9 cellular contexts compared by ENCODE assay signal in genomic region chr16:28977703-28978641, GRCh38. TPM values are rescaled to one million over a fixed set of nuclear protein-coding genes. Genes with fewer than 3 reads are reported as not detected.
DNase-seq lines count a peak whose midpoint lies in the region; ATAC-seq and TF ChIP-seq lines count a peak whose summit lies in the region.
"Had no signal": no experiment of that assay in that cellular context is flagged by ENCODE, and none has a peak within 500 bp of the region (broad histone marks: within the 10 kb centered on the region; RNA-seq: fewer than 3 reads in every experiment).

No MANE protein-coding gene starts in this region.

- no peak for ATAC-seq in activated CD8-positive, alpha-beta T cell treated with anti-CD3 and anti-CD28 coated beads for 36 hours
- peak in 1 of 4 donors; percentile 5 for ATAC-seq in right lobe of liver
- no peak for ATAC-seq in HG02623 (IDR thresholded peaks at IDR 0.05; ENCODE audit: unreplicated experiment)
- ATAC-seq in activated CD4-positive, CD25-positive, alpha-beta regulatory T cell treated with anti-CD3 and anti-CD28 coated beads, Interleukin-2, amount 50 U/mL, for 24 hours, result no peak

- H2BK12ac ChIP-seq in H9 (ENCODE audit: insufficient read length, low read depth, low read length), result no peak overlapping the region

- no peak overlapping the region for H2AFZ ChIP-seq in H9 (ENCODE audit: low read length)

- H3K27me3 ChIP-seq in CD4-positive, alpha-beta memory T cell (ENCODE audit: insufficient read depth, low read length), result no peaks in the 10 kb centered on the region
- H3K27me3 ChIP-seq in H9 (ENCODE audit: insufficient read depth, low read length), result no peaks in the 10 kb centered on the region
- no peaks in the 10 kb centered on the region for H3K27me3 ChIP-seq in right lobe of liver
- H3K27me3 ChIP-seq in sigmoid colon, result no peaks in the 10 kb centered on the region

- peak overlapping the region; percentile 28 to 79 (median 70) for H3K27ac Mint-ChIP-seq in CD4-positive, alpha-beta memory T cell
- H3K27ac Mint-ChIP-seq in H9, result no peak overlapping the region; a peak in 2 of 7 replicates
- H3K27ac Mint-ChIP-seq in activated CD8-positive, alpha-beta T cell treated with anti-CD3 and anti-CD28 coated beads for 36 hours, result peak overlapping the region; percentile 63

- TF ChIP-seq CTCF in H9 (conservative IDR thresholded peaks at IDR 0.05) (peak; percentile 81), right lobe of liver (IDR thresholded peaks at IDR 0.05) (peak in 3 of 4 donors; percentile 36 to 58 (median 53)), sigmoid colon (IDR thresholded peaks at IDR 0.05) (peak in 1 of 4 experiments; percentile 11)
- peak; percentile 65 for TF ChIP-seq CTCF in activated CD8-positive, alpha-beta T cell treated with anti-CD3 and anti-CD28 coated beads for 36 hours (IDR thresholded peaks at IDR 0.05)

- H4K8ac ChIP-seq in H9 (replicated peaks; ENCODE audit: insufficient read length, low read depth, low read length), result no peak overlapping the region

- H3K4me1 Mint-ChIP-seq in CD4-positive, alpha-beta memory T cell, result peaks cover 29 to 50% (median 40%) of the 10 kb centered on the region in 4 donors
- H3K4me1 Mint-ChIP-seq in H9, result peaks cover 6 to 9% of the 10 kb centered on the region in 2 experiments
- peaks cover 32% of the 10 kb centered on the region for H3K4me1 Mint-ChIP-seq in activated CD8-positive, alpha-beta T cell treated with anti-CD3 and anti-CD28 coated beads for 36 hours (ENCODE audit: low read depth)

- no peak overlapping the region for H4K5ac ChIP-seq in H9 (ENCODE audit: insufficient read length, low read depth, low read length)

- H3K4me1 ChIP-seq in CD4-positive, alpha-beta memory T cell (ENCODE audit: insufficient read depth, low read length), result peaks cover 33% of the 10 kb centered on the region
- H3K4me1 ChIP-seq in H9 (ENCODE audit: insufficient read depth, low read length) (no peaks in the 10 kb centered on the region), right lobe of liver (peaks cover 0 to 13% (median 3%) of the 10 kb centered on the region in 4 donors), sigmoid colon (peaks cover 0 to 25% (median 16%) of the 10 kb centered on the region in 4 donors)

- no peak overlapping the region for H3K4me2 ChIP-seq in H9 (ENCODE audit: insufficient read depth, insufficient read length, low read length)

- H2BK5ac ChIP-seq in H9 (ENCODE audit: insufficient read length, low read length), result no peak overlapping the region

- WGBS in H9 (ENCODE audit: extremely low coverage, insufficient read length, low lambda C conversion rate), result no CpG with 5 or more reads among the region's 11 CpGs
- 86% methylated on average over 8 of the region's 11 CpGs for WGBS in right lobe of liver (ENCODE audit: insufficient coverage, low coverage, low lambda C conversion rate, missing lambda C conversion rate)
- 72 to 86% methylated on average over 11 of the region's 11 CpGs for WGBS in sigmoid colon, 2 donors

- no peaks in the 10 kb centered on the region for H3K79me2 ChIP-seq in H9 (ENCODE audit: insufficient read depth, low read length)

- H3K9me3 Mint-ChIP-seq in CD4-positive, alpha-beta memory T cell, result peaks cover 0 to 2% (median 0%) of the 10 kb centered on the region in 8 donors
- peaks cover 4 to 6% of the 10 kb centered on the region in 2 experiments; a peak in 3 of 5 replicates for H3K9me3 Mint-ChIP-seq in H9
- peaks cover 5% of the 10 kb centered on the region for H3K9me3 Mint-ChIP-seq in activated CD8-positive, alpha-beta T cell treated with anti-CD3 and anti-CD28 coated beads for 36 hours

- no peak overlapping the region for H3K27ac ChIP-seq in CD4-positive, alpha-beta memory T cell (ENCODE audit: low read depth, low read length)
- H3K27ac ChIP-seq in H9 (ENCODE audit: insufficient read length, low read depth, low read length) (no peak overlapping the region), right lobe of liver (no peak overlapping the region), sigmoid colon (no peak overlapping the region)

- no peak overlapping the region for H3K18ac ChIP-seq in H9 (ENCODE audit: insufficient read length, low read depth, low read length)

- H3K9me3 ChIP-seq in CD4-positive, alpha-beta memory T cell (ENCODE audit: control insufficient read depth in 1 of 2, low read length in 2 of 2), result no peaks in the 10 kb centered on the region
- H3K9me3 ChIP-seq in H9 (ENCODE audit: control insufficient read depth, low read depth, low read length), result no peaks in the 10 kb centered on the region
- no peaks in the 10 kb centered on the region for H3K9me3 ChIP-seq in right lobe of liver
- H3K9me3 ChIP-seq in sigmoid colon, result no peaks in the 10 kb centered on the region

- no peak overlapping the region for H3T11ph ChIP-seq in H9 (ENCODE audit: low read length)

- no peak overlapping the region for H3K23ac ChIP-seq in H9 (ENCODE audit: insufficient read length, low read depth, low read length)

- H3K79me1 ChIP-seq in H9 (ENCODE audit: insufficient read depth, low read depth, low read length, poor library complexity, severe bottlenecking), result no peaks in the 10 kb centered on the region

- H3K14ac ChIP-seq in H9 (ENCODE audit: insufficient read depth, low read length), result no peak overlapping the region; the same call in 1 of the 2 replicates

- no peak overlapping the region; the same call in 1 of the 2 replicates for H2BK15ac ChIP-seq in H9 (ENCODE audit: low read depth, low read length)

- H2BK20ac ChIP-seq in H9 (ENCODE audit: low read depth, low read length, poor library complexity, severe bottlenecking), result no peak overlapping the region

- peaks cover 32 to 40% of the 10 kb centered on the region in 2 donors for H3K36me3 Mint-ChIP-seq in CD4-positive, alpha-beta memory T cell
- peaks cover 19 to 32% (median 30%) of the 10 kb centered on the region in 3 experiments for H3K36me3 Mint-ChIP-seq in H9 (ENCODE audit: insufficient read depth in 1 of 3, low read depth in 3 of 3)
- H3K36me3 Mint-ChIP-seq in activated CD8-positive, alpha-beta T cell treated with anti-CD3 and anti-CD28 coated beads for 36 hours (ENCODE audit: low read depth), result peaks cover 26% of the 10 kb centered on the region

- no peak for TF ChIP-seq POLR2A in right lobe of liver (IDR thresholded peaks at IDR 0.05)
- no peak for TF ChIP-seq POLR2A in sigmoid colon (IDR thresholded peaks at IDR 0.05)

- H3K23me2 ChIP-seq in H9 (ENCODE audit: insufficient read length, low read depth, low read length, poor library complexity, severe bottlenecking), result peaks cover 5% of the 10 kb centered on the region

- no peak overlapping the region for H4K91ac ChIP-seq in H9 (ENCODE audit: insufficient read length, low read depth, low read length)

- H3K27me3 Mint-ChIP-seq in CD4-positive, alpha-beta memory T cell, result no peaks in the 10 kb centered on the region
- no peaks in the 10 kb centered on the region for H3K27me3 Mint-ChIP-seq in H9 (ENCODE audit: low read depth)
- no peaks in the 10 kb centered on the region for H3K27me3 Mint-ChIP-seq in activated CD8-positive, alpha-beta T cell treated with anti-CD3 and anti-CD28 coated beads for 36 hours

- CTCF ChIA-PET in CD4-positive, alpha-beta memory T cell (lab: Charles Lee; ENCODE audit: partially characterized antibody), result interaction anchor here (0.8 to 4.3 kb wide), 20 partner anchors 10 to 52 kb away, joined by 3 to 41 read pairs (median 7); no protein-coding TSS in a partner anchor
- CTCF ChIA-PET in activated CD8-positive, alpha-beta T cell treated with anti-CD3 and anti-CD28 coated beads for 36 hours (lab: Charles Lee), result interaction anchor here (0.9 to 1.6 kb wide), 8 partner anchors 8 to 42 kb away, joined by 3 to 11 read pairs (median 4); no protein-coding TSS in a partner anchor

- no peak for TF ChIP-seq EP300 in sigmoid colon (IDR thresholded peaks at IDR 0.05)

- H3K36me3 ChIP-seq in CD4-positive, alpha-beta memory T cell (ENCODE audit: insufficient read depth, low read length), result peaks cover 27% of the 10 kb centered on the region
- H3K36me3 ChIP-seq in right lobe of liver (peaks cover 0 to 24% (median 5%) of the 10 kb centered on the region in 4 donors), sigmoid colon (peaks cover 0 to 53% (median 38%) of the 10 kb centered on the region in 4 donors)

- intact Hi-C loops in CD4-positive, alpha-beta memory T cell (cut with micrococcal nuclease), result no loop called here
- intact Hi-C loops in activated CD8-positive, alpha-beta T cell treated with anti-CD3 and anti-CD28 coated beads for 36 hours (cut with micrococcal nuclease), result no loop called here
- intact Hi-C loops in right lobe of liver (cut with DNase I) (no loop called here), sigmoid colon (cut with DNase I) (no loop called here)

- no peak overlapping the region for H2AK5ac ChIP-seq in H9 (ENCODE audit: insufficient read length, low read length)

- no peak overlapping the region for H2BK120ac ChIP-seq in H9 (ENCODE audit: low read depth, low read length, poor library complexity, severe bottlenecking)

- H3K4ac ChIP-seq in H9 (ENCODE audit: low read depth, low read length), result no peak overlapping the region

- no peaks in the 10 kb centered on the region for H4K20me1 ChIP-seq in H9 (ENCODE audit: control insufficient read depth, insufficient read depth, insufficient read length)

- POLR2A ChIA-PET in CD4-positive, alpha-beta memory T cell (lab: Charles Lee; ENCODE audit: partially characterized antibody), result interaction anchor here (0.9 to 7.3 kb wide), 6 partner anchors 8 to 97 kb away, joined by 3 to 155 read pairs (median 4); partner anchors contain the start of gene LAT
- POLR2A ChIA-PET in activated CD8-positive, alpha-beta T cell treated with anti-CD3 and anti-CD28 coated beads for 36 hours (lab: Charles Lee), result interaction anchor here (0.7 to 6.4 kb wide), 7 partner anchors 8 to 52 kb away, joined by 3 to 80 read pairs (median 3); partner anchors contain the start of gene LAT

- H3K9ac ChIP-seq in H9 (ENCODE audit: extremely low read depth, insufficient read length, low read length), result no peak overlapping the region

- DNase-seq in CD4-positive, alpha-beta memory T cell, result peak in 2 of 5 donors; percentile 30 to 60
- DNase-seq in H9 (peak; percentile 66), right lobe of liver (no peak), sigmoid colon (no peak), AG08395 (ENCODE audit: low spot score) (no peak)
- no peak for DNase-seq in activated CD8-positive, alpha-beta T cell treated with anti-CD3 and anti-CD28 coated beads for 36 hours
- DNase-seq: amniotic stem cell had no signal

- H3K4me3 Mint-ChIP-seq in CD4-positive, alpha-beta memory T cell, result peak overlapping the region in 5 of 8 donors; percentile 19 to 65 (median 26)
- peak overlapping the region in 1 of 2 experiments; percentile 43; a peak in 2 of 5 replicates for H3K4me3 Mint-ChIP-seq in H9
- no peak overlapping the region for H3K4me3 Mint-ChIP-seq in activated CD8-positive, alpha-beta T cell treated with anti-CD3 and anti-CD28 coated beads for 36 hours

- H3K4me3 ChIP-seq in CD4-positive, alpha-beta memory T cell (ENCODE audit: low read length in 2 of 2), result no peak overlapping the region
- no peak overlapping the region for H3K4me3 ChIP-seq in right lobe of liver
- H3K4me3 ChIP-seq in sigmoid colon, result no peak overlapping the region

- no peak overlapping the region for H3K56ac ChIP-seq in H9 (ENCODE audit: insufficient read length, low read depth, low read length)

RNA-seq across cellular contexts. Expression of gene SPNS1, which starts 3.4 kb away (rescaled TPM):
- total RNA-seq in CD4-positive, alpha-beta memory T cell, result 10 to 100 TPM; 31.0 to 34.4 TPM
- 10 to 100 TPM; 28.2 to 30.4 TPM for polyA plus RNA-seq in CD4-positive, alpha-beta memory T cell
- total RNA-seq in H9 (2021) (38.6 and 40.2 TPM in 2 replicates), right lobe of liver (10 to 100 TPM; 13.7 to 21.2 (median 17.7) TPM), sigmoid colon (10 to 100 TPM; 14.3 to 30.5 (median 14.7) TPM)
- total RNA-seq in activated CD8-positive, alpha-beta T cell treated with anti-CD3 and anti-CD28 coated beads for 36 hours, result 10 to 100 TPM; 14.6 to 18.2 TPM
- polyA plus RNA-seq in sigmoid colon, result 10 to 100 TPM in 2 of 3 donors, 1 to 10 TPM in 1; 6.6 to 40.2 (median 14.1) TPM

RNA-seq across cellular contexts. Expression of gene LAT, which starts 6.9 kb away (rescaled TPM):
- 100 to 1,000 TPM; 342 to 349 TPM for total RNA-seq in CD4-positive, alpha-beta memory T cell
- 100 to 1,000 TPM; 310 to 455 TPM for polyA plus RNA-seq in CD4-positive, alpha-beta memory T cell
- 3.7 and 4.3 TPM in 2 replicates for total RNA-seq in H9 (2021)
- 100 to 1,000 TPM; 193 to 206 TPM for total RNA-seq in activated CD8-positive, alpha-beta T cell treated with anti-CD3 and anti-CD28 coated beads for 36 hours
- total RNA-seq in right lobe of liver, result 1 to 10 TPM; 1.8 to 5.2 (median 3.1) TPM
- total RNA-seq in sigmoid colon, result 10 to 100 TPM in 2 of 4 donors, 1 to 10 TPM in 2; 6.6 to 19.1 (median 9.3) TPM
- 10 to 100 TPM in 1 of 3 donors, 1 to 10 TPM in 2; 1.4 to 26.2 (median 2.4) TPM for polyA plus RNA-seq in sigmoid colon

RNA-seq across cellular contexts. Expression of gene NFATC2IP, which starts 27.2 kb away (rescaled TPM):
- 100 to 1,000 TPM; 105 to 115 TPM for total RNA-seq in CD4-positive, alpha-beta memory T cell
- 10 to 100 TPM; 29.3 to 30.1 TPM for polyA plus RNA-seq in CD4-positive, alpha-beta memory T cell
- 68.8 and 73.8 TPM in 2 replicates for total RNA-seq in H9 (2021)
- 10 to 100 TPM; 63.8 to 71.8 TPM for total RNA-seq in activated CD8-positive, alpha-beta T cell treated with anti-CD3 and anti-CD28 coated beads for 36 hours
- 10 to 100 TPM; 10.3 to 16.5 (median 13.1) TPM for total RNA-seq in right lobe of liver
- 10 to 100 TPM; 17.4 to 32.4 (median 22.3) TPM for total RNA-seq in sigmoid colon
- 10 to 100 TPM; 12.6 to 42.5 (median 16.2) TPM for polyA plus RNA-seq in sigmoid colon

RNA-seq across cellular contexts. Expression of gene CD19, which starts 46.2 kb away (rescaled TPM):
- not detected for total RNA-seq in CD4-positive, alpha-beta memory T cell
- 1 to 10 TPM in 1 of 2 donors, under 1 TPM in 1; 0.27 to 1.4 TPM for polyA plus RNA-seq in CD4-positive, alpha-beta memory T cell
- total RNA-seq in H9 (2021) (0.50 and 1.4 TPM in 2 replicates), right lobe of liver (under 1 TPM in 1 of 6 experiments, not detected in 5; 0.10 TPM), sigmoid colon (not detected)
- 1 to 10 TPM; 1.1 to 1.3 TPM for total RNA-seq in activated CD8-positive, alpha-beta T cell treated with anti-CD3 and anti-CD28 coated beads for 36 hours
- 10 to 100 TPM in 1 of 3 donors, 1 to 10 TPM in 1, not detected in 1; 1.4 to 45.9 TPM for polyA plus RNA-seq in sigmoid colon

RNA-seq across cellular contexts. Expression of gene RABEP2, which starts 52.9 kb away (rescaled TPM):
- total RNA-seq in CD4-positive, alpha-beta memory T cell, result 10 to 100 TPM; 25.7 to 29.0 TPM
- 1 to 10 TPM; 3.1 to 5.1 TPM for polyA plus RNA-seq in CD4-positive, alpha-beta memory T cell
- 14.4 and 17.5 TPM in 2 replicates for total RNA-seq in H9 (2021)
- 10 to 100 TPM; 13.1 to 14.0 TPM for total RNA-seq in activated CD8-positive, alpha-beta T cell treated with anti-CD3 and anti-CD28 coated beads for 36 hours
- total RNA-seq in right lobe of liver, result 10 to 100 TPM in 2 of 6 experiments, 1 to 10 TPM in 4; 5.0 to 21.0 (median 9.1) TPM
- 10 to 100 TPM in 3 of 4 donors, 1 to 10 TPM in 1; 9.9 to 43.2 (median 15.0) TPM for total RNA-seq in sigmoid colon
- polyA plus RNA-seq in sigmoid colon, result 10 to 100 TPM; 30.0 to 48.7 (median 35.4) TPM

Comparison
In these comparisons a context has a peak if more than half of its experiments do, and no peak if none do; other contexts are left out.
1. H3K27ac Mint-ChIP-seq: peak in CD4-positive, alpha-beta memory T cell (7 of 7) and activated CD8-positive, alpha-beta T cell treated with anti-CD3 and anti-CD28 coated beads for 36 hours (single experiment); none in H9 (0 of 3).
2. RNA of gene LAT, which starts 6.9 kb away (total RNA-seq): 342 to 349 TPM in CD4-positive, alpha-beta memory T cell and 193 to 206 TPM in activated CD8-positive, alpha-beta T cell treated with anti-CD3 and anti-CD28 coated beads for 36 hours; 6.6 to 19.1 TPM in sigmoid colon, 3.7 to 4.3 TPM in H9 and 1.8 to 5.2 TPM in right lobe of liver; every median in the first group is over 4 times any median in the second.